Comparison of ENCODE assay signal across 28 cellular contexts in genomic region chr4:123596805-123597204, GRCh38.
"Had no signal": no experiment of that assay in that cellular context is flagged by ENCODE, and none has a peak within 500 bp of the region (broad histone marks: within the 10 kb centered on the region; RNA-seq: fewer than 3 reads in every experiment).

No MANE protein-coding gene starts in this region.

- H3K36me3 ChIP-seq: adrenal gland, cardiac muscle cell, colonic mucosa, esophagus squamous epithelium had no signal

- FAIRE-seq: endometrium, endothelial cell of umbilical vein, frontal cortex had no signal

- H3K9me3 Mint-ChIP-seq: activated CD8-positive, alpha-beta T cell treated with anti-CD3 and anti-CD28 coated beads for 36 hours; activated naive CD4-positive, alpha-beta T cell treated with anti-CD3 and anti-CD28 coated beads, Interleukin-2, amount 50 U/mL, for 24 hours; activated T-cell treated with anti-CD3 and anti-CD28 coated beads, Interleukin-2, amount 50 U/mL, for 4 hours; activated T-helper 17 cell treated with anti-CD3 and anti-CD28 coated beads, Interleukin-2, amount 50 U/mL, for 72 hours had no signal

- ATAC-seq: activated CD8-positive, alpha-beta T cell treated with anti-CD3 and anti-CD28 coated beads for 36 hours; activated T-cell treated with anti-CD3 and anti-CD28 coated beads, Interleukin-2, amount 50 U/mL, for 4 hours; activated T-helper 17 cell treated with anti-CD3 and anti-CD28 coated beads, Interleukin-2, amount 50 U/mL, for 72 hours; body of pancreas had no signal

- H3K27ac Mint-ChIP-seq: activated CD4-positive, alpha-beta T cell treated with anti-CD3 and anti-CD28 coated beads, Interleukin-2, amount 10 ng/mL, durations not matched to agents 7 days and 5 days; activated CD8-positive, alpha-beta T cell treated with anti-CD3 and anti-CD28 coated beads for 36 hours; activated naive CD4-positive, alpha-beta T cell treated with anti-CD3 and anti-CD28 coated beads, Interleukin-2, amount 50 U/mL, for 24 hours; activated T-helper 17 cell treated with anti-CD3 and anti-CD28 coated beads, Interleukin-2, amount 50 U/mL, for 72 hours had no signal

- H3K27me3 ChIP-seq: adrenal gland, body of pancreas, cardiac muscle cell, colonic mucosa, esophagus squamous epithelium had no signal

- H3K36me3 Mint-ChIP-seq: activated naive CD4-positive, alpha-beta T cell treated with anti-CD3 and anti-CD28 coated beads, Interleukin-2, amount 50 U/mL, for 24 hours had no signal

- H3K27me3 Mint-ChIP-seq: activated CD8-positive, alpha-beta T cell treated with anti-CD3 and anti-CD28 coated beads for 36 hours; activated T-helper 17 cell treated with anti-CD3 and anti-CD28 coated beads, Interleukin-2, amount 50 U/mL, for 72 hours had no signal

- DNase-seq: activated CD4-positive, alpha-beta T cell treated with anti-CD3 and anti-CD28 coated beads for 4 hours; activated CD4-positive, alpha-beta T cell treated with anti-CD3 and anti-CD28 coated beads, Interleukin-2, amount 10 ng/mL, durations not matched to agents 7 days and 5 days; activated CD4-positive, alpha-beta T cell treated with anti-CD3 and anti-CD28 coated beads, Interleukin-2, amount 50 U/mL, for 48 hours; activated CD4-positive, CD25-positive, alpha-beta regulatory T cell; activated CD4-positive, CD25-positive, alpha-beta regulatory T cell treated with anti-CD3 and anti-CD28 coated beads, Interleukin-2, amount 50 U/mL, for 72 hours; activated CD8-positive, alpha-beta memory T cell treated with anti-CD3 and anti-CD28 coated beads for 24 hours; activated CD8-positive, alpha-beta T cell treated with anti-CD3 and anti-CD28 coated beads for 36 hours; activated effector memory CD4-positive, alpha-beta T cell treated with Interleukin-2 at 50 U/mL for 16 hours; activated gamma-delta T cell treated with Interleukin-2 at 50 U/mL for 16 hours; activated naive CD4-positive, alpha-beta T cell treated with Interleukin-2 at 50 U/mL for 16 hours; activated T-cell treated with anti-CD3 and anti-CD28 coated beads, Interleukin-2, amount 50 U/mL, for 4 hours; adrenal gland; amygdala; aorta; body of pancreas; central memory CD4-positive, alpha-beta T cell; cerebellar nuclear complex; colonic mucosa; effector CD8-positive, alpha-beta T cell; esophagus squamous epithelium; head of caudate nucleus; T-helper 2 cell had no signal

- H3K4me3 Mint-ChIP-seq: activated CD4-positive, alpha-beta T cell treated with anti-CD3 and anti-CD28 coated beads, Interleukin-2, amount 10 ng/mL, durations not matched to agents 7 days and 5 days; activated CD8-positive, alpha-beta T cell treated with anti-CD3 and anti-CD28 coated beads for 36 hours; activated naive CD4-positive, alpha-beta T cell treated with anti-CD3 and anti-CD28 coated beads, Interleukin-2, amount 50 U/mL, for 24 hours; activated T-cell treated with anti-CD3 and anti-CD28 coated beads, Interleukin-2, amount 50 U/mL, for 4 hours; activated T-helper 17 cell treated with anti-CD3 and anti-CD28 coated beads, Interleukin-2, amount 50 U/mL, for 72 hours had no signal

- H3K27ac ChIP-seq: adrenal gland, body of pancreas, cardiac muscle cell, colonic mucosa, esophagus squamous epithelium had no signal

- H3K4me3 ChIP-seq: adrenal gland, body of pancreas, cardiac muscle cell, colonic mucosa, esophagus squamous epithelium had no signal

- H3K9me3 ChIP-seq: adrenal gland, body of pancreas, colonic mucosa, esophagus squamous epithelium had no signal
